In the genomic region with DNA sequence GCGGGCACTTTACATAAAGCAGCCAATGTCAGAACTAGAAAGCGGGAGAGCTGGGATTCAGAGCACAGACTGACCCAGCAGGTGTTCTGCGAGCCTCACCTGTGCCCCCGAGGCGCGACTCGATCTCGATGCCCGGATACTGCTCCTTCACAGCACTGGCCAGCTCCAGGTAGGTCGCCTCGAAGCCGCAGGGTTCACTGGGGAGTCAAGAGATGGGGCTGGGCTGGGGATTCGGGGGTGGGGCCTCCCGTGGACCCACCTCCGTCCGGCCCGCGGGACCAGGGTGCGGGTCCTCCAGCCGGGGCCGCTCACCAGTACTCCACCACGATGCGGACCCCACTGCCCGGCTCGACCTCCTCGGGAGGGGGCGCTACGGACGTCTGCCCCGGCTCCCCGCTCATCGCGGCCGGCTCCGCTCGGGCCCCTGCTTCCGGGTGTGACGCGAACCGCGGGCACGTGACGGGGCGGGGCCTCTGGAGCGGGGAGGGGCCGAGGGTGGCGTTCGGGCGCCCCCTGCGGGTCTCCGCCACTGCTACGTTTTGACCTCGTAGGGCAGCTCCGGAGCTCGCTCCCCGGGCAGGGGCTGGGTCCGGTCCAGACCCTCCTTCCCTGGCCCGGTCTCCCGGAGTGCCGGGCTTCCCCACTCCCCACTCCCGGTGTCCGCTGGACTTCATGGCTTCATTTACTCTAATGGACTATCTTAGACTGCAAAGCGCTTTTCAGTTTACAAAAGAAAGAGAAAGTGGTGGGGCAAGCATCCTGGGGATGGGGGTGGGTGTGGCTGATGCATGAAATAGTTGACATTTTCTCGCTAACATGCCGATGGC, we compare ENCODE assay signal across 1 cellular context.
TF ChIP-seq lines count a peak whose summit lies in the region.

A gene with protein sequence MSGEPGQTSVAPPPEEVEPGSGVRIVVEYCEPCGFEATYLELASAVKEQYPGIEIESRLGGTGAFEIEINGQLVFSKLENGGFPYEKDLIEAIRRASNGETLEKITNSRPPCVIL (minus strand): TSS at position 438 of the 827 bp plus-strand sequence. CDS start 37 bp downstream, at position 401.

TF ChIP-seq in HepG2, 621 proteins besides CTCF, POLR2A, EP300 and RAD21 (continued from another document and continues in another):
- TF ChIP-seq ZNF562 (CRISPR knock-in tag; IDR thresholded peaks at IDR 0.05; ENCODE audit: borderline replicate concordance) (no peak), ZNF816 (CRISPR knock-in tag; IDR thresholded peaks at IDR 0.05; ENCODE audit: borderline replicate concordance) (no peak; the same call in 1 of the 2 replicates), ZNF777 (CRISPR knock-in tag; IDR thresholded peaks at IDR 0.05) (no peak), U2AF1 (optimal IDR thresholded peaks at IDR 0.05; ENCODE audit: low read depth, low read length) (no peak), KDM4B (CRISPR knock-in tag; IDR thresholded peaks at IDR 0.05) (0 out of 2 replicates have a peak, but pooled peaks have one; percentile 16), ZNF180 (CRISPR knock-in tag; IDR thresholded peaks at IDR 0.05; ENCODE audit: borderline replicate concordance, low read depth) (no peak), ZNF577 (CRISPR knock-in tag; IDR thresholded peaks at IDR 0.05; ENCODE audit: borderline replicate concordance, low read depth) (no peak), GMEB1 (CRISPR knock-in tag; IDR thresholded peaks at IDR 0.05; ENCODE audit: borderline replicate concordance) (peak; percentile 82), TCF7 (IDR thresholded peaks at IDR 0.05; ENCODE audit: low read depth) (no peak), ZNF713 (CRISPR knock-in tag; IDR thresholded peaks at IDR 0.05) (no peak), DRAP1 (CRISPR knock-in tag; IDR thresholded peaks at IDR 0.05) (peak; percentile 71; the same call in 1 of the 2 replicates), MZF1 (CRISPR knock-in tag; IDR thresholded peaks at IDR 0.05; ENCODE audit: borderline replicate concordance) (no peak), PRDM15 (CRISPR knock-in tag; IDR thresholded peaks at IDR 0.05) (no peak), FOXK2 (IDR thresholded peaks at IDR 0.05) (no peak), ZBTB20 (CRISPR knock-in tag; IDR thresholded peaks at IDR 0.05; ENCODE audit: borderline replicate concordance, low read depth) (no peak), ZNF572 (CRISPR knock-in tag; IDR thresholded peaks at IDR 0.05) (no peak; the same call in 1 of the 2 replicates), ZNF343 (CRISPR knock-in tag; IDR thresholded peaks at IDR 0.05) (peak; percentile 84; the same call in 1 of the 2 replicates), STAG1 (CRISPR knock-in tag; IDR thresholded peaks at IDR 0.05) (peak; percentile 83), MIER3 (CRISPR knock-in tag; IDR thresholded peaks at IDR 0.05; ENCODE audit: borderline replicate concordance) (peak; percentile 93), MATR3 (CRISPR knock-in tag; IDR thresholded peaks at IDR 0.05) (no peak), FOXJ3 (CRISPR knock-in tag; IDR thresholded peaks at IDR 0.05; ENCODE audit: borderline replicate concordance) (no peak; the same call in 1 of the 2 replicates), SAFB2 (CRISPR knock-in tag; IDR thresholded peaks at IDR 0.05; ENCODE audit: borderline replicate concordance, low read depth) (peak; percentile 85; the same call in 1 of the 2 replicates), PRPF4 (IDR thresholded peaks at IDR 0.05; ENCODE audit: low read depth, low read length, poor library complexity, severe bottlenecking) (no peak), MTA3 (CRISPR knock-in tag; IDR thresholded peaks at IDR 0.05) (no peak), RFX1 (IDR thresholded peaks at IDR 0.05) (no peak), ZSCAN25 (CRISPR knock-in tag; IDR thresholded peaks at IDR 0.05) (peak; percentile 78; the same call in 1 of the 2 replicates), ZMYM3 (CRISPR knock-in tag; IDR thresholded peaks at IDR 0.05) (peak; percentile 45; the same call in 1 of the 2 replicates), KLF9 (CRISPR knock-in tag; IDR thresholded peaks at IDR 0.05; ENCODE audit: low read depth) (peak; percentile 83; the same call in 1 of the 2 replicates), HMGXB4 (CRISPR knock-in tag; IDR thresholded peaks at IDR 0.05; ENCODE audit: borderline replicate concordance in 1 of 2, low read depth in 1 of 2) (peak; percentile 98 to 99)
- TF ChIP-seq, protein P1, sequence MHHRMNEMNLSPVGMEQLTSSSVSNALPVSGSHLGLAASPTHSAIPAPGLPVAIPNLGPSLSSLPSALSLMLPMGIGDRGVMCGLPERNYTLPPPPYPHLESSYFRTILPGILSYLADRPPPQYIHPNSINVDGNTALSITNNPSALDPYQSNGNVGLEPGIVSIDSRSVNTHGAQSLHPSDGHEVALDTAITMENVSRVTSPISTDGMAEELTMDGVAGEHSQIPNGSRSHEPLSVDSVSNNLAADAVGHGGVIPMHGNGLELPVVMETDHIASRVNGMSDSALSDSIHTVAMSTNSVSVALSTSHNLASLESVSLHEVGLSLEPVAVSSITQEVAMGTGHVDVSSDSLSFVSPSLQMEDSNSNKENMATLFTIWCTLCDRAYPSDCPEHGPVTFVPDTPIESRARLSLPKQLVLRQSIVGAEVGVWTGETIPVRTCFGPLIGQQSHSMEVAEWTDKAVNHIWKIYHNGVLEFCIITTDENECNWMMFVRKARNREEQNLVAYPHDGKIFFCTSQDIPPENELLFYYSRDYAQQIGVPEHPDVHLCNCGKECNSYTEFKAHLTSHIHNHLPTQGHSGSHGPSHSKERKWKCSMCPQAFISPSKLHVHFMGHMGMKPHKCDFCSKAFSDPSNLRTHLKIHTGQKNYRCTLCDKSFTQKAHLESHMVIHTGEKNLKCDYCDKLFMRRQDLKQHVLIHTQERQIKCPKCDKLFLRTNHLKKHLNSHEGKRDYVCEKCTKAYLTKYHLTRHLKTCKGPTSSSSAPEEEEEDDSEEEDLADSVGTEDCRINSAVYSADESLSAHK (CRISPR knock-in tag; IDR thresholded peaks at IDR 0.05; ENCODE audit: borderline replicate concordance) = no peak
- TF ChIP-seq, protein P2, sequence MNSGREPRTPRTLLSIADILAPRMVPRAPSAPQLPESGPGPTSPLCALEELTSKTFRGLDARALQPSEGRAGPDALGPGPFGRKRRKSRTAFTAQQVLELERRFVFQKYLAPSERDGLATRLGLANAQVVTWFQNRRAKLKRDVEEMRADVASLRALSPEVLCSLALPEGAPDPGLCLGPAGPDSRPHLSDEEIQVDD (CRISPR knock-in tag; IDR thresholded peaks at IDR 0.05; ENCODE audit: borderline replicate concordance) = no peak
- TF ChIP-seq, protein P3, sequence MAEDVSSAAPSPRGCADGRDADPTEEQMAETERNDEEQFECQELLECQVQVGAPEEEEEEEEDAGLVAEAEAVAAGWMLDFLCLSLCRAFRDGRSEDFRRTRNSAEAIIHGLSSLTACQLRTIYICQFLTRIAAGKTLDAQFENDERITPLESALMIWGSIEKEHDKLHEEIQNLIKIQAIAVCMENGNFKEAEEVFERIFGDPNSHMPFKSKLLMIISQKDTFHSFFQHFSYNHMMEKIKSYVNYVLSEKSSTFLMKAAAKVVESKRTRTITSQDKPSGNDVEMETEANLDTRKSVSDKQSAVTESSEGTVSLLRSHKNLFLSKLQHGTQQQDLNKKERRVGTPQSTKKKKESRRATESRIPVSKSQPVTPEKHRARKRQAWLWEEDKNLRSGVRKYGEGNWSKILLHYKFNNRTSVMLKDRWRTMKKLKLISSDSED (CRISPR knock-in tag; IDR thresholded peaks at IDR 0.05) = no peak
- TF ChIP-seq, protein P4, sequence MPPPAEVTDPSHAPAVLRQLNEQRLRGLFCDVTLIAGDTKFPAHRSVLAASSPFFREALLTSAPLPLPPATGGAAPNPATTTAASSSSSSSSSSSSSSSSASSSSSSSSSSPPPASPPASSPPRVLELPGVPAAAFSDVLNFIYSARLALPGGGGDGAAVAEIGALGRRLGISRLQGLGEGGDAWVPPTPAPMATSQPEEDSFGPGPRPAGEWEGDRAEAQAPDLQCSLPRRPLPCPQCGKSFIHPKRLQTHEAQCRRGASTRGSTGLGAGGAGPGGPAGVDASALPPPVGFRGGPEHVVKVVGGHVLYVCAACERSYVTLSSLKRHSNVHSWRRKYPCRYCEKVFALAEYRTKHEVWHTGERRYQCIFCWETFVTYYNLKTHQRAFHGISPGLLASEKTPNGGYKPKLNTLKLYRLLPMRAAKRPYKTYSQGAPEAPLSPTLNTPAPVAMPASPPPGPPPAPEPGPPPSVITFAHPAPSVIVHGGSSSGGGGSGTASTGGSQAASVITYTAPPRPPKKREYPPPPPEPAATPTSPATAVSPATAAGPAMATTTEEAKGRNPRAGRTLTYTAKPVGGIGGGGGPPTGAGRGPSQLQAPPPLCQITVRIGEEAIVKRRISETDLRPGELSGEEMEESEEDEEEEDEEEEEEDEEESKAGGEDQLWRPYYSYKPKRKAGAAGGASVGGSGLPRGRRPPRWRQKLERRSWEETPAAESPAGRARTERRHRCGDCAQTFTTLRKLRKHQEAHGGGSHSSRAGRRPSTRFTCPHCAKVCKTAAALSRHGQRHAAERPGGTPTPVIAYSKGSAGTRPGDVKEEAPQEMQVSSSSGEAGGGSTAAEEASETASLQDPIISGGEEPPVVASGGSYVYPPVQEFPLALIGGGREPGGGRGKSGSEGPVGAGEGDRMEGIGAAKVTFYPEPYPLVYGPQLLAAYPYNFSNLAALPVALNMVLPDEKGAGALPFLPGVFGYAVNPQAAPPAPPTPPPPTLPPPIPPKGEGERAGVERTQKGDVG (CRISPR knock-in tag; IDR thresholded peaks at IDR 0.05; ENCODE audit: borderline replicate concordance) = 0 out of 2 replicates have a peak, but pooled peaks have one; percentile 55
- TF ChIP-seq, protein P5, sequence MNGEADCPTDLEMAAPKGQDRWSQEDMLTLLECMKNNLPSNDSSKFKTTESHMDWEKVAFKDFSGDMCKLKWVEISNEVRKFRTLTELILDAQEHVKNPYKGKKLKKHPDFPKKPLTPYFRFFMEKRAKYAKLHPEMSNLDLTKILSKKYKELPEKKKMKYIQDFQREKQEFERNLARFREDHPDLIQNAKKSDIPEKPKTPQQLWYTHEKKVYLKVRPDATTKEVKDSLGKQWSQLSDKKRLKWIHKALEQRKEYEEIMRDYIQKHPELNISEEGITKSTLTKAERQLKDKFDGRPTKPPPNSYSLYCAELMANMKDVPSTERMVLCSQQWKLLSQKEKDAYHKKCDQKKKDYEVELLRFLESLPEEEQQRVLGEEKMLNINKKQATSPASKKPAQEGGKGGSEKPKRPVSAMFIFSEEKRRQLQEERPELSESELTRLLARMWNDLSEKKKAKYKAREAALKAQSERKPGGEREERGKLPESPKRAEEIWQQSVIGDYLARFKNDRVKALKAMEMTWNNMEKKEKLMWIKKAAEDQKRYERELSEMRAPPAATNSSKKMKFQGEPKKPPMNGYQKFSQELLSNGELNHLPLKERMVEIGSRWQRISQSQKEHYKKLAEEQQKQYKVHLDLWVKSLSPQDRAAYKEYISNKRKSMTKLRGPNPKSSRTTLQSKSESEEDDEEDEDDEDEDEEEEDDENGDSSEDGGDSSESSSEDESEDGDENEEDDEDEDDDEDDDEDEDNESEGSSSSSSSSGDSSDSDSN (CRISPR knock-in tag; IDR thresholded peaks at IDR 0.05) = peak; percentile 87
- TF ChIP-seq, protein P6, sequence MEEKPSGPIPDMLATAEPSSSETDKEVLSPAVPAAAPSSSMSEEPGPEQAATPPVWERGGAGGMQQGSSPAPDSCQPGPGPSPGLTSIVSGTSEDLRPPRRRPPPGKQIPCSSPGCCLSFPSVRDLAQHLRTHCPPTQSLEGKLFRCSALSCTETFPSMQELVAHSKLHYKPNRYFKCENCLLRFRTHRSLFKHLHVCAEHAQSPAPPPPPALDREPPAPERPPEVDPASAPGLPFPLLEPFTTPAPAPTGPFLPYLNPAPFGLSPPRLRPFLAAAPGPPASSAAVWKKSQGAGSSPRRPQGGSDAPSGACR (CRISPR knock-in tag; IDR thresholded peaks at IDR 0.05) = peak; percentile 85; the same call in 1 of the 2 replicates
